ENCODE assay signal across 21 cellular contexts in the genomic region with DNA sequence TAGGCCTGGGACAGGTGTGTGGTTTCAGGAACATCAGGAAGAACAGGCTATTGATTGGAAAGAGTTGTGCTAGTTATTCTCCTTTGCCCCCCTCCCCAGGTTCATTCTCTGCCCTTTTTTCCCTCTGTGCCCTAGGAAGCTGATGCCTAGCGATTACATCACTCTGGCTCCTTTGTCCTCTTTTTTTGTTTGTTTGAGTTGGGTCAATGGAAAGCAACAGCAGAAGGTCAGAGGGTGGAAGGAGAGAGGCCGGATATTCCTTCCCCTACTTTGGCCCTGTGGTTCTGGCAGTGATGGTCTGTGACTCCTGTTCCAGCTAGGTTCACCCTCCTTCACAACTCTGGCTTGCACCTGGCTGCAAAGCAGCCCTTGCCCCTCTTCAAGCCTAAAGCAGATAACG. TPM values are rescaled to one million over a fixed set of nuclear protein-coding genes. Genes with fewer than 3 reads are reported as not detected.
"Had no signal": no experiment of that assay in that cellular context is flagged by ENCODE, and none has a peak within 500 bp of the region (broad histone marks: within the 10 kb centered on the region; RNA-seq: fewer than 3 reads in every experiment).

No MANE protein-coding gene starts in this region.

- H3K27me3 Mint-ChIP-seq: naive thymus-derived CD4-positive, alpha-beta T cell had no signal

- H3K4me1 Mint-ChIP-seq: stimulated activated effector memory CD8-positive, alpha-beta T cell treated with anti-CD3 and anti-CD28 coated beads, Interleukin-12 subunit alpha, Interleukin-12 subunit beta, amount 100 ng/mL, for 72 hours had no signal

- H3K27ac Mint-ChIP-seq: nephron progenitor cell; stimulated activated effector memory CD8-positive, alpha-beta T cell treated with anti-CD3 and anti-CD28 coated beads, Interleukin-12 subunit alpha, Interleukin-12 subunit beta, amount 100 ng/mL, for 72 hours had no signal

- H3K27ac ChIP-seq: epithelial cell of prostate, esophagus muscularis mucosa, gastrocnemius medialis, left ventricle myocardium inferior, suprapubic skin, thyroid gland, upper lobe of left lung, uterus had no signal

- H3K4me3 Mint-ChIP-seq: naive thymus-derived CD4-positive, alpha-beta T cell; nephron progenitor cell; stimulated activated effector memory CD8-positive, alpha-beta T cell treated with anti-CD3 and anti-CD28 coated beads, Interleukin-12 subunit alpha, Interleukin-12 subunit beta, amount 100 ng/mL, for 72 hours had no signal

- H3K4me3 ChIP-seq: esophagus muscularis mucosa, gastrocnemius medialis, left ventricle myocardium inferior, lung, smooth muscle cell, suprapubic skin, thyroid gland, upper lobe of left lung, uterus had no signal

- H3K4me2 ChIP-seq: smooth muscle cell had no signal

- DNase-seq: cortex of kidney; effector memory CD4-positive, alpha-beta T cell; gastrocnemius medialis; islet precursor cell; left ventricle myocardium inferior; mesendoderm; naive thymus-derived CD4-positive, alpha-beta T cell; nephron progenitor cell; posterior cingulate gyrus; right cardiac atrium; stimulated activated CD4-positive, alpha-beta T cell treated with anti-CD3 and anti-CD28 coated beads, Interleukin-2, amount 100 ng/mL, for 48 hours; stimulated activated naive CD8-positive, alpha-beta T cell treated with anti-CD3 and anti-CD28 coated beads, Interleukin-15, Interleukin-2, amounts not matched to agents 100 U/mL and 50 U/mL, for 24 hours; thyroid gland; upper lobe of left lung; uterus had no signal

- H3K4me1 ChIP-seq: left ventricle myocardium inferior, uterus had no signal

- ATAC-seq: gastrocnemius medialis; naive thymus-derived CD4-positive, alpha-beta T cell; right cardiac atrium; stimulated activated effector memory CD8-positive, alpha-beta T cell treated with anti-CD3 and anti-CD28 coated beads, Interleukin-12 subunit alpha, Interleukin-12 subunit beta, amount 100 ng/mL, for 72 hours; stimulated activated naive CD8-positive, alpha-beta T cell treated with anti-CD3 and anti-CD28 coated beads, Interleukin-15, Interleukin-2, amounts not matched to agents 100 U/mL and 50 U/mL, for 24 hours had no signal

- H3K9me3 Mint-ChIP-seq: nephron progenitor cell; stimulated activated effector memory CD8-positive, alpha-beta T cell treated with anti-CD3 and anti-CD28 coated beads, Interleukin-12 subunit alpha, Interleukin-12 subunit beta, amount 100 ng/mL, for 72 hours had no signal

- H3K36me3 ChIP-seq: uterus had no signal

- H3K27me3 ChIP-seq: gastrocnemius medialis, suprapubic skin, thyroid gland, upper lobe of left lung, uterus had no signal

RNA-seq across cellular contexts. Expression of a gene that starts 18.9 kb away (rescaled TPM):
- total RNA-seq: naive thymus-derived CD4-positive, alpha-beta T cell had no signal
- polyA plus RNA-seq: naive thymus-derived CD4-positive, alpha-beta T cell had no signal
